10 cellular contexts compared by ENCODE assay signal in genomic region chr15:70503073-70503745, GRCh38.
A peak's percentile ranks its signal among the peaks of the same experiment; 100 is the strongest.
DNase-seq lines count a peak whose midpoint lies in the region; ATAC-seq and TF ChIP-seq lines count a peak whose summit lies in the region.
"Had no signal": no experiment of that assay in that cellular context is flagged by ENCODE, and none has a peak within 500 bp of the region (broad histone marks: within the 10 kb centered on the region; RNA-seq: fewer than 3 reads in every experiment).

No MANE protein-coding gene starts in this region.

- TF ChIP-seq POLR2A in Raji (IDR thresholded peaks at IDR 0.05; ENCODE audit: insufficient read depth, low read depth, low read length) = peak; percentile 40; the same call in 1 of the 2 replicates

- CTCF ChIA-PET in activated naive CD4-positive, alpha-beta T cell treated with anti-CD3 and anti-CD28 coated beads for 36 hours (lab: Charles Lee) = interaction anchor here (0.6 to 12.3 kb wide), 4 partner anchors 9 to 412 kb away, joined by 3 to 120 read pairs (median 10); no protein-coding TSS in a partner anchor

- peak; percentile 43 for DNase-seq in activated naive CD4-positive, alpha-beta T cell treated with anti-CD3 and anti-CD28 coated beads for 36 hours
- DNase-seq in activated naive CD4-positive, alpha-beta T cell (lab: John Stamatoyannopoulos, UW) = no peak
- no peak for DNase-seq in stimulated activated naive CD8-positive, alpha-beta T cell treated with anti-CD3 and anti-CD28 coated beads, Interleukin-15, amount 100 ng/mL, for 72 hours
- DNase-seq in RKO (ENCODE audit: low spot score) (no peak), AG08395 (ENCODE audit: low spot score) (no peak)
- DNase-seq: NCI-H510A treated with DMSO at 0.1 percent for 48 hours; stimulated activated CD4-positive, alpha-beta T cell treated with anti-CD3 and anti-CD28 coated beads, Interleukin-15, amount 100 ng/mL, for 24 hours had no signal

- H3K36me3 Mint-ChIP-seq in activated naive CD4-positive, alpha-beta T cell treated with anti-CD3 and anti-CD28 coated beads for 36 hours (ENCODE audit: low read depth) = no peaks in the 10 kb centered on the region

- ATAC-seq in HG02678 (IDR thresholded peaks at IDR 0.05; ENCODE audit: unreplicated experiment) = peak; percentile 31
- ATAC-seq in stimulated activated naive CD8-positive, alpha-beta T cell treated with anti-CD3 and anti-CD28 coated beads, Interleukin-15, amount 100 ng/mL, for 72 hours = peak; percentile 61
- no peak for ATAC-seq in GM21529 (IDR thresholded peaks at IDR 0.05; ENCODE audit: unreplicated experiment)

- peaks cover 73% of the 10 kb centered on the region for H3K4me1 Mint-ChIP-seq in activated naive CD4-positive, alpha-beta T cell treated with anti-CD3 and anti-CD28 coated beads for 36 hours (ENCODE audit: low read depth)
- H3K4me1 Mint-ChIP-seq in stimulated activated naive CD8-positive, alpha-beta T cell treated with anti-CD3 and anti-CD28 coated beads, Interleukin-15, amount 100 ng/mL, for 72 hours = peaks cover 82% of the 10 kb centered on the region

- H3K27me3 Mint-ChIP-seq in activated naive CD4-positive, alpha-beta T cell treated with anti-CD3 and anti-CD28 coated beads for 36 hours (ENCODE audit: low read depth) = no peaks in the 10 kb centered on the region
- H3K27me3 Mint-ChIP-seq in stimulated activated naive CD8-positive, alpha-beta T cell treated with anti-CD3 and anti-CD28 coated beads, Interleukin-15, amount 100 ng/mL, for 72 hours = peaks cover 19% of the 10 kb centered on the region

- H3K9me3 Mint-ChIP-seq in activated naive CD4-positive, alpha-beta T cell treated with anti-CD3 and anti-CD28 coated beads for 36 hours = peaks cover 4% of the 10 kb centered on the region
- no peaks in the 10 kb centered on the region for H3K9me3 Mint-ChIP-seq in stimulated activated naive CD8-positive, alpha-beta T cell treated with anti-CD3 and anti-CD28 coated beads, Interleukin-15, amount 100 ng/mL, for 72 hours

- intact Hi-C loops in activated naive CD4-positive, alpha-beta T cell treated with anti-CD3 and anti-CD28 coated beads for 36 hours (cut with micrococcal nuclease) = loop anchor here (1.0 kb wide), 1 partner anchor 11 kb away; no protein-coding TSS in a partner anchor

- H3K27ac Mint-ChIP-seq in activated naive CD4-positive, alpha-beta T cell treated with anti-CD3 and anti-CD28 coated beads for 36 hours = peak overlapping the region; percentile 79
- peak overlapping the region; percentile 16 to 52 for H3K27ac Mint-ChIP-seq in stimulated activated naive CD8-positive, alpha-beta T cell treated with anti-CD3 and anti-CD28 coated beads, Interleukin-15, amount 100 ng/mL, for 72 hours

- H3K4me3 Mint-ChIP-seq in activated naive CD4-positive, alpha-beta T cell treated with anti-CD3 and anti-CD28 coated beads for 36 hours = no peak overlapping the region
- peak overlapping the region; percentile 18 to 69 for H3K4me3 Mint-ChIP-seq in stimulated activated naive CD8-positive, alpha-beta T cell treated with anti-CD3 and anti-CD28 coated beads, Interleukin-15, amount 100 ng/mL, for 72 hours
